24 cellular contexts compared by ENCODE assay signal in genomic region chr11:9028591-9028990, GRCh38. TPM values are rescaled to one million over a fixed set of nuclear protein-coding genes. Genes with fewer than 3 reads are reported as not detected.
"Had no signal": no experiment of that assay in that cellular context is flagged by ENCODE, and none has a peak within 500 bp of the region (broad histone marks: within the 10 kb centered on the region; RNA-seq: fewer than 3 reads in every experiment).

No MANE protein-coding gene starts in this region.

- H3K4me1 ChIP-seq: adrenal gland, body of pancreas, lower lobe of right lung, uterus had no signal

- DNase-seq: activated B cell treated with CpG ODN at 0.5 μM for 24 hours; activated CD4-positive, alpha-beta T cell treated with anti-CD3 and anti-CD28 coated beads, Interleukin-2, amount 50 U/mL, for 1 hour; activated CD8-positive, alpha-beta T cell treated with anti-CD3 and anti-CD28 coated beads, Interleukin-2, amount 10 ng/mL, durations not matched to agents 7 days and 5 days; activated effector memory CD4-positive, alpha-beta T cell treated with Interleukin-2 at 50 U/mL for 16 hours; activated naive CD4-positive, alpha-beta T cell treated with anti-CD3 and anti-CD28 coated beads for 36 hours; activated naive CD8-positive, alpha-beta T cell treated with anti-CD3 and anti-CD28 coated beads for 36 hours; adrenal gland; aorta; body of pancreas; dorsolateral prefrontal cortex; endodermal cell; foreskin fibroblast; heart right ventricle; lower lobe of right lung; mesenchymal stem cell; right cardiac atrium; stimulated activated CD4-positive, alpha-beta T cell treated with anti-CD3 and anti-CD28 coated beads, Interleukin-12 subunit alpha, Interleukin-12 subunit beta, amount 100 ng/mL, for 4 hours; stimulated activated CD4-positive, alpha-beta T cell treated with anti-CD3 and anti-CD28 coated beads, Interleukin-4, amount 100 ng/mL, for 24 hours; stimulated activated naive CD8-positive, alpha-beta T cell treated with anti-CD3 and anti-CD28 coated beads, Interleukin-15, amount 100 ng/mL, for 72 hours; uterus had no signal

- H3K4me3 ChIP-seq: adrenal gland, body of pancreas, coronary artery, dorsolateral prefrontal cortex, heart right ventricle, lower lobe of right lung, uterus had no signal

- H3K27ac ChIP-seq: adrenal gland, body of pancreas, coronary artery, heart right ventricle, lower lobe of right lung, uterus had no signal

- H3K27me3 ChIP-seq: adrenal gland, body of pancreas, dorsolateral prefrontal cortex, heart right ventricle, uterus had no signal

- H3K9me3 ChIP-seq: adrenal gland, body of pancreas, heart right ventricle, lower lobe of right lung, uterus had no signal

- H3K36me3 ChIP-seq: adrenal gland, lower lobe of right lung, uterus had no signal

- ATAC-seq: activated CD8-positive, alpha-beta T cell treated with anti-CD3 and anti-CD28 coated beads, Interleukin-2, amount 10 ng/mL, durations not matched to agents 7 days and 5 days; body of pancreas; esophagus mucosa; lower lobe of right lung; natural killer cell treated with Interleukin-12 subunit alpha and Interleukin-12 subunit beta and Interleukin-15 and Interleukin-18, amount 100 ng/mL, for 72 hours; right cardiac atrium; stimulated activated effector memory CD8-positive, alpha-beta T cell treated with anti-CD3 and anti-CD28 coated beads, Interleukin-12 subunit alpha, Interleukin-12 subunit beta, amount 100 ng/mL, for 72 hours; stimulated activated naive CD8-positive, alpha-beta T cell treated with anti-CD3 and anti-CD28 coated beads, Interleukin-15, amount 100 ng/mL, for 72 hours had no signal

RNA-seq across cellular contexts. Expression of gene NRIP3, which starts 24.8 kb away (rescaled TPM):
- total RNA-seq: activated B cell treated with CpG ODN at 0.5 μM for 24 hours had no signal
